10 cellular contexts compared by ENCODE assay signal in the genomic region with DNA sequence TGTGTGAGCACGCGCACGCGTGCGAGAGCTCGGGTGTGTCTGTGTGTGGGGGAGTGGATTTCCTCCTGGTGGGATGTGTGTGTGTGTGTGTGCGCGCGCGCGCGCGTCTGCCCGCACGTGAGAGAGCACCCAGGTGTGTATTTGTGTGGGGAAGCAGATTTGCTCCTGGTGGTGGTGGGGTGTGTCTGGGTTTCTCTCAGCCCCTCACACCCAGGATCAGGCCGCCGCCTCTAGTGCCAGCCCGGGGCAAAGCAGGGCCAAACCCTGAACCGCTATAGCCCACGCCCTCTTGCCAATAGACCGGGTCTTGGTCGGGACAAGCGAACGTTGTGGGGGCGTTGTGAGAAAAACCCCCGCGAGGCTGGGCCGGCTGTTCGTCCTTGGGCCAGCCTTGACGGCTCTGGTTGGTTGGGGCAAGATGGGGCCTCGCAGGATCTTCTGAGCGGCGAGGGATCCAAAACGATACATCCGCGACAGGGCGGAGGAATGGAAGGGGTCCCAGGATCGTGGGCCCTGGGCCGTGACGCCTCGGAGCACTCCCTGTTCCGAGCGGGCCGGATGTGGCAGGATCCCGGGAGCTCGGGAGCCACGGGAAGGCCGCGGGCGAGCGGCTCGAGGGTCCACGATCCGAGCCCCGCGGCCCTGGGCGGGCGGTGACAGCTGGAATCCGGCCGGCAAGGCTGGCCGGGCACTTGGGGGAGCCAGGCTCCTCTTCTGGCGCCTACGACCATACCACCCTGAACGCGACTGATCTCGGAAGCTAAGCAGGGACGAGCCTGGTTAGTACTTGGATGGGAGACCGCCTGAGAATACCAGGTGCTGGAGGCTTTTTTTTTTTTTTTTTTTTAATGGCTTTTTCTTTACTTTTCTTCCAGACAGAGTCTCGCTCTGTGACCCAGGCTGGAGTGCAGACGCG.
DNase-seq lines count a peak whose midpoint lies in the region; ATAC-seq and TF ChIP-seq lines count a peak whose summit lies in the region.
"Had no signal": no experiment of that assay in that cellular context is flagged by ENCODE, and none has a peak within 500 bp of the region (broad histone marks: within the 10 kb centered on the region; RNA-seq: fewer than 3 reads in every experiment).

No MANE protein-coding gene starts in this region.

- H3K9ac ChIP-seq in HUES6 (ENCODE audit: low read length): no peak overlapping the region
- H3K9ac ChIP-seq in smooth muscle cell (ENCODE audit: low read depth): no peak overlapping the region
- H3K9ac ChIP-seq: parathyroid adenoma had no signal

- in situ Hi-C loops in Caki2 (cut with HindIII; ENCODE audit: low pct_unique_long_range_greater_than_20kb, low sequenced_read_pairs): no loop called here

- peak; percentile 45 for DNase-seq in Caki2 (ENCODE audit: low read depth)
- DNase-seq in activated effector memory CD4-positive, alpha-beta T cell treated with Interleukin-2 at 50 U/mL for 16 hours: peak; percentile 16
- peak; percentile 15 for DNase-seq in nephron progenitor cell
- DNase-seq in NCI-H2171 (lab: John Stamatoyannopoulos, UW): no peak
- no peak for DNase-seq in tibial nerve (ENCODE audit: low spot score in 2 of 2)
- no peak for DNase-seq in smooth muscle cell (lab: John Stamatoyannopoulos, UW; ENCODE audit: unreplicated experiment)
- DNase-seq: NCI-H1417 treated with DMSO at 0.1 percent for 48 hours had no signal

- TF ChIP-seq CTCF in nephron progenitor cell (IDR thresholded peaks at IDR 0.05) (no peak), tibial nerve (IDR thresholded peaks at IDR 0.05) (no peak), smooth muscle cell (IDR thresholded peaks at IDR 0.05; ENCODE audit: borderline replicate concordance, insufficient read depth, poor library complexity, severe bottlenecking) (no peak)

- H3K4me1 Mint-ChIP-seq in nephron progenitor cell: no peaks in the 10 kb centered on the region

- H3K9me3 ChIP-seq in HUES6 (ENCODE audit: control insufficient read depth, insufficient read depth, low read depth, low read length) (peaks cover 9% of the 10 kb centered on the region; the same call in 1 of the 2 replicates), tibial nerve (peaks cover 0 to 17% (median 0%) of the 10 kb centered on the region in 4 donors), smooth muscle cell (replicated peaks; ENCODE audit: low read depth) (no peaks in the 10 kb centered on the region)

- no peaks in the 10 kb centered on the region for H4K20me1 ChIP-seq in smooth muscle cell (ENCODE audit: low read depth)

- H3K36me3 ChIP-seq in HUES6 (ENCODE audit: control insufficient read depth, insufficient read depth, low read length) (no peaks in the 10 kb centered on the region), tibial nerve (no peaks in the 10 kb centered on the region), smooth muscle cell (ENCODE audit: low read depth) (no peaks in the 10 kb centered on the region)

- no peak overlapping the region for H3K4me3 Mint-ChIP-seq in nephron progenitor cell

- no peak overlapping the region for H3K27ac Mint-ChIP-seq in nephron progenitor cell

- no peaks in the 10 kb centered on the region for H3K36me3 Mint-ChIP-seq in nephron progenitor cell (ENCODE audit: low read depth)

- WGBS in tibial nerve, 2 donors: 53 to 61% methylated on average over 61 to 65 of the region's 71 CpGs
- 82% methylated on average over 71 of the region's 71 CpGs for WGBS in smooth muscle cell (ENCODE audit: low lambda C conversion rate)

- TF ChIP-seq POLR2A in tibial nerve (IDR thresholded peaks at IDR 0.05): no peak

- H3K27ac ChIP-seq in HUES6 (ENCODE audit: low read depth, low read length): no peak overlapping the region
- no peak overlapping the region for H3K27ac ChIP-seq in tibial nerve
- H3K27ac ChIP-seq in smooth muscle cell (ENCODE audit: low read depth): no peak overlapping the region
- H3K27ac ChIP-seq: parathyroid adenoma had no signal

- H3K27me3 ChIP-seq in HUES6 (ENCODE audit: control insufficient read depth, insufficient read depth, low read length): peaks cover 54% of the 10 kb centered on the region
- H3K27me3 ChIP-seq in tibial nerve: no peaks in the 10 kb centered on the region
- H3K27me3 ChIP-seq in smooth muscle cell (ENCODE audit: low read depth): no peaks in the 10 kb centered on the region

- H3K4me1 ChIP-seq in HUES6 (ENCODE audit: control insufficient read depth, insufficient read depth, low read length): no peaks in the 10 kb centered on the region
- H3K4me1 ChIP-seq in tibial nerve: no peaks in the 10 kb centered on the region
- H3K4me1 ChIP-seq in smooth muscle cell (ENCODE audit: low read depth): no peaks in the 10 kb centered on the region
- H3K4me1 ChIP-seq: parathyroid adenoma had no signal

- H3K4me2 ChIP-seq in smooth muscle cell: no peak overlapping the region

- ATAC-seq in HG03159 (IDR thresholded peaks at IDR 0.05; ENCODE audit: unreplicated experiment): no peak

- no peaks in the 10 kb centered on the region for H3F3A ChIP-seq in smooth muscle cell (ENCODE audit: low read depth)

- H3K4me3 ChIP-seq in HUES6 (ENCODE audit: low read depth, low read length) (peak overlapping the region; percentile 38), tibial nerve (no peak overlapping the region), smooth muscle cell (no peak overlapping the region)

- no peak for TF ChIP-seq EP300 in tibial nerve (IDR thresholded peaks at IDR 0.05)

- H3K27me3 Mint-ChIP-seq in nephron progenitor cell (ENCODE audit: low read depth, poor library complexity): peaks cover 48% of the 10 kb centered on the region

- H3K9me3 Mint-ChIP-seq in nephron progenitor cell: peaks cover 9% of the 10 kb centered on the region

- H2AFZ ChIP-seq in smooth muscle cell (ENCODE audit: low read depth): no peak overlapping the region
- H2AFZ ChIP-seq: parathyroid adenoma had no signal

- no peaks in the 10 kb centered on the region for H3K79me2 ChIP-seq in smooth muscle cell (ENCODE audit: low read depth)
- H3K79me2 ChIP-seq: parathyroid adenoma had no signal

Comparison
In these comparisons a context has a peak if more than half of its experiments do, and no peak if none do; other contexts are left out.
1. DNase-seq: peak in Caki2 (single experiment), activated effector memory CD4-positive, alpha-beta T cell treated with Interleukin-2 at 50 U/mL for 16 hours (single experiment) and nephron progenitor cell (single experiment); none in NCI-H2171 (single experiment), tibial nerve (0 of 2) and smooth muscle cell (single experiment).